9 cellular contexts compared by ENCODE assay signal in genomic region chr7:15561840-15562239, GRCh38. TPM values are rescaled to one million over a fixed set of nuclear protein-coding genes. Genes with fewer than 3 reads are reported as not detected.
DNase-seq lines count a peak whose midpoint lies in the region; ATAC-seq, FAIRE-seq and TF ChIP-seq lines count a peak whose summit lies in the region.
"Had no signal": no experiment of that assay in that cellular context is flagged by ENCODE, and none has a peak within 500 bp of the region (broad histone marks: within the 10 kb centered on the region; RNA-seq: fewer than 3 reads in every experiment).

TSS of gene AGMO (minus strand) at chr7:15562015.

- no peak within 1 kb of the TSS for H3K23ac ChIP-seq in H1 (ENCODE audit: insufficient read length)

- H2BK5ac ChIP-seq in H1 (ENCODE audit: low read depth, low read length) = no peak within 1 kb of the TSS

- no peaks in the 10 kb centered on the region for H3K27me3 ChIP-seq in H1 (replicated peaks in 1 of 4; ENCODE audit: control insufficient read depth in 3 of 4, extremely low read depth in 1 of 4, insufficient read depth in 3 of 4, low read length in 3 of 4)

- H3K56ac ChIP-seq in H1 (replicated peaks; ENCODE audit: insufficient read length, low read depth, low read length) = no peak within 1 kb of the TSS

- no peak for TF ChIP-seq EP300 in H1 (IDR thresholded peaks at IDR 0.05; ENCODE audit: borderline replicate concordance in 1 of 2, low read depth in 2 of 2, low read length in 2 of 2)

- no peak within 1 kb of the TSS for H2BK20ac ChIP-seq in H1 (ENCODE audit: low read length)

- no peak for TF ChIP-seq POLR2A in H1 (IDR thresholded peaks at IDR 0.05; ENCODE audit: control extremely low read depth in 1 of 2, low read depth in 2 of 2, low read length in 2 of 2)

- H3K27ac ChIP-seq in H1 (ENCODE audit: low read depth, low read length) (no peak within 1 kb of the TSS), urinary bladder (ENCODE audit: low read depth) (peak within 1 kb of the TSS; percentile 23)

- TF ChIP-seq CTCF in H1 (IDR thresholded peaks at IDR 0.05; ENCODE audit: control extremely low read depth in 1 of 3, insufficient read depth in 1 of 3, low read depth in 1 of 3, low read length in 3 of 3) = no peak
- TF ChIP-seq CTCF in activated CD8-positive, alpha-beta T cell treated with anti-CD3 and anti-CD28 coated beads for 36 hours (IDR thresholded peaks at IDR 0.05) = no peak

- no peak within 1 kb of the TSS for H4K91ac ChIP-seq in H1 (replicated peaks; ENCODE audit: insufficient read length, low read length)

- no peak within 1 kb of the TSS for H2BK12ac ChIP-seq in H1 (ENCODE audit: low read depth, low read length)

- no peaks in the 10 kb centered on the region for H3K4me1 Mint-ChIP-seq in activated CD8-positive, alpha-beta T cell treated with anti-CD3 and anti-CD28 coated beads for 36 hours (ENCODE audit: low read depth)
- no peaks in the 10 kb centered on the region for H3K4me1 Mint-ChIP-seq in T-cell

- peaks cover 0 to 4% (median 0%) of the 10 kb centered on the region in 4 experiments; a peak in 1 of 7 replicates for H3K4me1 ChIP-seq in H1 (replicated peaks in 1 of 4; ENCODE audit: control insufficient read depth in 3 of 4, insufficient read depth in 4 of 4, low read length in 3 of 4)
- H3K4me1 ChIP-seq in urinary bladder (ENCODE audit: insufficient read depth) = no peaks in the 10 kb centered on the region

- no peak within 1 kb of the TSS for H2BK120ac ChIP-seq in H1 (replicated peaks; ENCODE audit: low read depth, low read length)

- no peaks in the 10 kb centered on the region for H3K23me2 ChIP-seq in H1 (ENCODE audit: low read depth, low read length)

- H2AFZ ChIP-seq in H1 (ENCODE audit: low read length) = peak within 1 kb of the TSS; percentile 67; the same call in 1 of the 2 replicates

- H3K79me2 ChIP-seq in H1 (ENCODE audit: control insufficient read depth in 1 of 2, insufficient read depth in 2 of 2, low read length in 2 of 2) = no peaks in the 10 kb centered on the region

- POLR2A ChIA-PET in H1 (lab: Charles Lee; ENCODE audit: partially characterized antibody) = interaction anchor here (0.7 kb wide), 1 partner anchor 10 kb away, joined by 3 read pairs; no protein-coding TSS in a partner anchor
- POLR2A ChIA-PET in activated CD8-positive, alpha-beta T cell treated with anti-CD3 and anti-CD28 coated beads for 36 hours (lab: Charles Lee) = no interaction called here
- POLR2A ChIA-PET in T-cell (lab: Charles Lee) = no interaction called here

- no peak within 1 kb of the TSS for H3K4me2 ChIP-seq in H1 (ENCODE audit: insufficient read depth in 1 of 2, low read depth in 2 of 2, low read length in 2 of 2)

- intact Hi-C loops in activated CD8-positive, alpha-beta T cell treated with anti-CD3 and anti-CD28 coated beads for 36 hours (cut with micrococcal nuclease) = no loop called here

- H3K9ac ChIP-seq in H1 (replicated peaks in 1 of 4; ENCODE audit: extremely low read depth in 1 of 4, low read depth in 3 of 4, low read length in 3 of 4) = no peak within 1 kb of the TSS

- H3K27ac Mint-ChIP-seq in activated CD8-positive, alpha-beta T cell treated with anti-CD3 and anti-CD28 coated beads for 36 hours = no peak within 1 kb of the TSS
- no peak within 1 kb of the TSS for H3K27ac Mint-ChIP-seq in T-cell

- H2AK5ac ChIP-seq in H1 (ENCODE audit: low read depth, low read length) = no peak within 1 kb of the TSS

- H3K9me3 ChIP-seq in H1 (ENCODE audit: insufficient read depth in 2 of 2, low read depth in 1 of 2, low read length in 1 of 2) = no peaks in the 10 kb centered on the region

- H3K36me3 Mint-ChIP-seq in activated CD8-positive, alpha-beta T cell treated with anti-CD3 and anti-CD28 coated beads for 36 hours (ENCODE audit: low read depth) = no peaks in the 10 kb centered on the region
- H3K36me3 Mint-ChIP-seq in T-cell = no peaks in the 10 kb centered on the region

- H4K5ac ChIP-seq in H1 (ENCODE audit: insufficient read length, low read depth, low read length) = no peak within 1 kb of the TSS

- peaks cover 2% of the 10 kb centered on the region for H3K9me3 Mint-ChIP-seq in activated CD8-positive, alpha-beta T cell treated with anti-CD3 and anti-CD28 coated beads for 36 hours
- peaks cover 4 to 10% (median 8%) of the 10 kb centered on the region in 3 donors for H3K9me3 Mint-ChIP-seq in T-cell

- H3K27me3 Mint-ChIP-seq in activated CD8-positive, alpha-beta T cell treated with anti-CD3 and anti-CD28 coated beads for 36 hours = no peaks in the 10 kb centered on the region
- H3K27me3 Mint-ChIP-seq in T-cell = no peaks in the 10 kb centered on the region

- FAIRE-seq in H1 (lab: Jason Lieb, UNC) = no peak

- 78% methylated on average over 5 of the region's 5 CpGs; no CpG with 5 or more reads in 1 of the 2 experiments for WGBS in H1 (ENCODE audit: extremely low coverage in 1 of 2, insufficient coverage in 1 of 2, insufficient read length in 1 of 2, insufficient replicate concordance in 2 of 2, low coverage in 1 of 2, low lambda C conversion rate in 2 of 2, missing lambda C conversion rate in 1 of 2), 2 experiments
- 70% methylated on average over 5 of the region's 5 CpGs for WGBS in urinary bladder

- DNase-seq in NCI-H446 treated with DMSO at 0.1 percent for 48 hours (lab: John Stamatoyannopoulos, UW) (peak; percentile 8), NCI-H446 (lab: John Stamatoyannopoulos, UW) (no peak), H1 (ENCODE audit: low read depth in 1 of 2, low spot score in 2 of 2) (no peak), lung microvascular endothelial cell (ENCODE audit: low read depth in 2 of 2) (peak; percentile 6 to 63), CD1c-positive myeloid dendritic cell (ENCODE audit: extremely low spot score) (no peak), T-cell (no peak)
- DNase-seq in activated CD8-positive, alpha-beta T cell treated with anti-CD3 and anti-CD28 coated beads for 36 hours = no peak
- DNase-seq: activated CD8-positive, alpha-beta memory T cell treated with anti-CD3 and anti-CD28 coated beads, Interleukin-2, amount 50 U/mL, for 48 hours had no signal

- no peak within 1 kb of the TSS for H3K14ac ChIP-seq in H1 (ENCODE audit: insufficient read length)

- no peak for ATAC-seq in activated CD8-positive, alpha-beta T cell treated with anti-CD3 and anti-CD28 coated beads for 36 hours
- ATAC-seq in T-cell (replicated peaks in 1 of 4) = no peak

- H4K8ac ChIP-seq in H1 (ENCODE audit: extremely low read depth, insufficient read depth, low read length) = no peak within 1 kb of the TSS

- no peaks in the 10 kb centered on the region for H3K79me1 ChIP-seq in H1 (ENCODE audit: low read depth, low read length)

- CTCF ChIA-PET in H1 (lab: Charles Lee; ENCODE audit: partially characterized antibody) (interaction anchor here (0.7 to 1.0 kb wide), 2 partner anchors 332 to 674 kb away, joined by 3 to 4 read pairs; no protein-coding TSS in a partner anchor), T-cell (lab: Charles Lee) (no interaction called here)
- CTCF ChIA-PET in activated CD8-positive, alpha-beta T cell treated with anti-CD3 and anti-CD28 coated beads for 36 hours (lab: Charles Lee) = no interaction called here

- no peak within 1 kb of the TSS for H3K4me3 ChIP-seq in H1 (ENCODE audit: extremely low read depth in 1 of 4, insufficient read depth in 2 of 4, low read depth in 3 of 4, low read length in 4 of 4)
- H3K4me3 ChIP-seq in urinary bladder (ENCODE audit: low read depth, low read length) = no peak within 1 kb of the TSS

- no peak within 1 kb of the TSS for H3K4ac ChIP-seq in H1 (replicated peaks; ENCODE audit: insufficient read length, low read depth, low read length)

- no peaks in the 10 kb centered on the region for H4K20me1 ChIP-seq in H1 (replicated peaks in 1 of 2; ENCODE audit: control insufficient read depth in 1 of 2, insufficient read depth in 2 of 2, low read length in 2 of 2)

- H3K18ac ChIP-seq in H1 (ENCODE audit: extremely low read depth, low read length) = no peak within 1 kb of the TSS

- H3K36me3 ChIP-seq in H1 (ENCODE audit: control insufficient read depth in 2 of 4, insufficient read depth in 4 of 4, low read length in 3 of 4) (no peaks in the 10 kb centered on the region), urinary bladder (ENCODE audit: insufficient read depth) (no peaks in the 10 kb centered on the region)

- TF ChIP-seq RAD21 in H1 (IDR thresholded peaks at IDR 0.05 in 1 of 2, conservative IDR thresholded peaks at IDR 0.05 in 1 of 2; ENCODE audit: low read depth in 2 of 2, low read length in 2 of 2) = no peak

- no peak within 1 kb of the TSS for H2BK15ac ChIP-seq in H1 (ENCODE audit: low read length)

- no peak within 1 kb of the TSS for H3K4me3 Mint-ChIP-seq in activated CD8-positive, alpha-beta T cell treated with anti-CD3 and anti-CD28 coated beads for 36 hours
- no peak within 1 kb of the TSS for H3K4me3 Mint-ChIP-seq in T-cell

TF ChIP-seq in H1, 55 proteins besides CTCF, POLR2A, EP300 and RAD21 (continues in another document):
- TF ChIP-seq SP1 (IDR thresholded peaks at IDR 0.05; ENCODE audit: low read depth, low read length) (no peak), NANOG (IDR thresholded peaks at IDR 0.05; ENCODE audit: insufficient read depth, low read depth, low read length, poor library complexity, severe bottlenecking) (no peak), BRCA1 (IDR thresholded peaks at IDR 0.05; ENCODE audit: low read depth, low read length) (no peak), SP4 (IDR thresholded peaks at IDR 0.05; ENCODE audit: low read length) (no peak), BCL11A (IDR thresholded peaks at IDR 0.05; ENCODE audit: low read depth in 2 of 2, low read length in 2 of 2) (no peak), MAX (IDR thresholded peaks at IDR 0.05) (no peak), ZNF274 (IDR thresholded peaks at IDR 0.05; ENCODE audit: borderline replicate concordance, extremely low read depth, low read length) (no peak), CTBP2 (IDR thresholded peaks at IDR 0.05; ENCODE audit: borderline replicate concordance, insufficient read depth, insufficient read length, low read length) (no peak), SUZ12 (IDR thresholded peaks at IDR 0.05; ENCODE audit: low read length) (no peak)

RNA-seq across cellular contexts. Expression of gene AGMO, which starts in this region (rescaled TPM):
- 0.22 and 0.38 TPM in 2 replicates for total RNA-seq in H1 (2021; fragmentation: NEBNext Ultra II Directional; extraction: Animal tissue kit (Norgen Biotek cat#: 25700))
- 0.22 and 0.45 TPM in 2 replicates for polyA plus RNA-seq in H1 (2011; rRNA removed)
- 0.16 TPM for polyA plus RNA-seq in H1 (2011; cell fraction: cytosol; rRNA removed)
- 0.14 TPM for polyA plus RNA-seq in H1 (2011; cell fraction: nucleus; rRNA removed)
- 0.13 to 0.36 TPM (median 0.23 TPM) in 4 replicates for polyA plus RNA-seq in H1 (2012, experiment 1 of 2)
- 0.08 TPM for polyA plus RNA-seq in H1 (2012, experiment 2 of 2)
- polyA plus RNA-seq in H1 (2013, experiment 1 of 2) = 0.18 TPM
- polyA plus RNA-seq in H1 (2013, experiment 2 of 2) = 0.15 TPM
- 1.4 and 1.9 TPM in 2 replicates for polyA minus RNA-seq in H1 (2011; rRNA and poly(A)+ RNA removed)
- not detected for polyA minus RNA-seq in H1 (2011; cell fraction: cytosol; rRNA and poly(A)+ RNA removed)
- polyA minus RNA-seq in H1 (2011; cell fraction: nucleus; rRNA and poly(A)+ RNA removed) = 4.6 TPM
- 0.22 and 0.40 TPM in 2 replicates for total RNA-seq in lung microvascular endothelial cell
- 1.1 TPM for total RNA-seq in urinary bladder
- 0.58 TPM for polyA plus RNA-seq in urinary bladder
- total RNA-seq in activated CD8-positive, alpha-beta T cell treated with anti-CD3 and anti-CD28 coated beads for 36 hours = not detected
- not detected for total RNA-seq in T-cell

Comparison
In these comparisons a context has a peak if more than half of its experiments do, and no peak if none do; other contexts are left out.
1. Peak in DNase-seq in lung microvascular endothelial cell; RNA of the gene not detected or under 1 TPM.